ENCODE assay signal across 1 cellular context in the genomic region with DNA sequence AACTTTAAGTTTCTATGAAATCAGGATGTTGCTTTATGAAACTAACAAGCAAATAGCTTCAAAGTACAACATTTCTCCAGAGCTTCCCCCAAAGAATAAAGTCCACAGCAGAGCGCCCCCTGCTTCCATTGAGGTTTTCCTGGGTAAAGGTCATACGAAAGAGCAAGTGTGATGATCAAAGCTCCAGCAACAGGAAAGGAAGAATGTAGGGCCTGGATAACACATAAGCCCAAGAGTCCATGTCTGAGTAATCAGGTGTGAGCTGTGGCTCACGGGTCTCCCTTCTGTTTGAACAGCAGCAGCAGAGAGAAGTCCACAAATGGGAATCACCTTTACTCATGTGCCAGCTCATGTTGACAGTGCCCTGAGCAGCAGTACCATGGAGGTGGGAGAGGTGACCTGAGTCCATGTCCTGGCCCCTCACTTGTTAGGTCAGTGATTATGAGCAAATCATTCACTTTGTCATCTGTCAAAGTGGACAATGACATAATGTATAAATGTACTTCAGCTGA.
TF ChIP-seq lines count a peak whose summit lies in the region.

No MANE protein-coding gene starts in this region.

TF ChIP-seq in HepG2, 621 proteins besides CTCF, POLR2A, EP300 and RAD21 (continued from another document):
- TF ChIP-seq GATAD2A (CRISPR knock-in tag; IDR thresholded peaks at IDR 0.05) (peak; percentile 55; the same call in 1 of the 2 replicates), TCF7 (IDR thresholded peaks at IDR 0.05; ENCODE audit: low read depth) (peak; percentile 87), TRIM24 (CRISPR knock-in tag; IDR thresholded peaks at IDR 0.05) (peak; percentile 66; the same call in 1 of the 2 replicates), GFI1 (CRISPR knock-in tag; IDR thresholded peaks at IDR 0.05; ENCODE audit: borderline replicate concordance) (no peak), TBL1XR1 (IDR thresholded peaks at IDR 0.05; ENCODE audit: borderline replicate concordance, low read length, partially characterized antibody) (peak; percentile 51), ZNF350 (CRISPR knock-in tag; IDR thresholded peaks at IDR 0.05; ENCODE audit: borderline replicate concordance, low read depth) (no peak), HOXD1 (CRISPR knock-in tag; IDR thresholded peaks at IDR 0.05) (0 out of 2 replicates have a peak, but pooled peaks have one; percentile 46), SNAPC2 (CRISPR knock-in tag; IDR thresholded peaks at IDR 0.05) (0 out of 2 replicates have a peak, but pooled peaks have one; percentile 28), RELA (CRISPR knock-in tag; IDR thresholded peaks at IDR 0.05) (no peak), SMC3 (IDR thresholded peaks at IDR 0.05; ENCODE audit: low read length) (peak; percentile 28; the same call in 1 of the 2 replicates), NR2C2 (CRISPR knock-in tag; IDR thresholded peaks at IDR 0.05; ENCODE audit: borderline replicate concordance) (peak; percentile 35; the same call in 1 of the 2 replicates), NFATC3 (CRISPR knock-in tag; IDR thresholded peaks at IDR 0.05) (no peak), ZNF839 (CRISPR knock-in tag; IDR thresholded peaks at IDR 0.05; ENCODE audit: borderline replicate concordance) (no peak), CC2D1A (CRISPR knock-in tag; IDR thresholded peaks at IDR 0.05) (no peak), NR2F6 (IDR thresholded peaks at IDR 0.05) (peak; percentile 76), NR2F6 (CRISPR knock-in tag; IDR thresholded peaks at IDR 0.05) (peak; percentile 75), ZNF605 (CRISPR knock-in tag; IDR thresholded peaks at IDR 0.05) (no peak), FOXC1 (CRISPR knock-in tag; IDR thresholded peaks at IDR 0.05; ENCODE audit: borderline replicate concordance) (no peak), MEIS2 (CRISPR knock-in tag; IDR thresholded peaks at IDR 0.05) (peak; percentile 71; the same call in 1 of the 2 replicates), GLI4 (CRISPR knock-in tag; IDR thresholded peaks at IDR 0.05; ENCODE audit: borderline replicate concordance) (no peak), ISL2 (CRISPR knock-in tag; IDR thresholded peaks at IDR 0.05) (no peak), TBX3 (IDR thresholded peaks at IDR 0.05; ENCODE audit: borderline replicate concordance) (peak; percentile 95), MBD4 (IDR thresholded peaks at IDR 0.05; ENCODE audit: borderline replicate concordance, low read length) (no peak; the same call in 1 of the 2 replicates), KDM5A (IDR thresholded peaks at IDR 0.05; ENCODE audit: borderline replicate concordance, low read length) (no peak), JUN (CRISPR knock-in tag; IDR thresholded peaks at IDR 0.05) (peak; percentile 48; the same call in 1 of the 2 replicates), TAF1 (CRISPR knock-in tag; IDR thresholded peaks at IDR 0.05) (no peak), ZNF768 (CRISPR knock-in tag; IDR thresholded peaks at IDR 0.05) (no peak), FOXK1 (CRISPR knock-in tag; IDR thresholded peaks at IDR 0.05; ENCODE audit: borderline replicate concordance, low read depth) (peak; percentile 69; the same call in 1 of the 2 replicates), SP4 (CRISPR knock-in tag; IDR thresholded peaks at IDR 0.05) (no peak)
- TF ChIP-seq, protein P1, sequence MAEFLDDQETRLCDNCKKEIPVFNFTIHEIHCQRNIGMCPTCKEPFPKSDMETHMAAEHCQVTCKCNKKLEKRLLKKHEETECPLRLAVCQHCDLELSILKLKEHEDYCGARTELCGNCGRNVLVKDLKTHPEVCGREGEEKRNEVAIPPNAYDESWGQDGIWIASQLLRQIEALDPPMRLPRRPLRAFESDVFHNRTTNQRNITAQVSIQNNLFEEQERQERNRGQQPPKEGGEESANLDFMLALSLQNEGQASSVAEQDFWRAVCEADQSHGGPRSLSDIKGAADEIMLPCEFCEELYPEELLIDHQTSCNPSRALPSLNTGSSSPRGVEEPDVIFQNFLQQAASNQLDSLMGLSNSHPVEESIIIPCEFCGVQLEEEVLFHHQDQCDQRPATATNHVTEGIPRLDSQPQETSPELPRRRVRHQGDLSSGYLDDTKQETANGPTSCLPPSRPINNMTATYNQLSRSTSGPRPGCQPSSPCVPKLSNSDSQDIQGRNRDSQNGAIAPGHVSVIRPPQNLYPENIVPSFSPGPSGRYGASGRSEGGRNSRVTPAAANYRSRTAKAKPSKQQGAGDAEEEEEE (CRISPR knock-in tag; IDR thresholded peaks at IDR 0.05; ENCODE audit: borderline replicate concordance), result no peak
- TF ChIP-seq, protein P2, sequence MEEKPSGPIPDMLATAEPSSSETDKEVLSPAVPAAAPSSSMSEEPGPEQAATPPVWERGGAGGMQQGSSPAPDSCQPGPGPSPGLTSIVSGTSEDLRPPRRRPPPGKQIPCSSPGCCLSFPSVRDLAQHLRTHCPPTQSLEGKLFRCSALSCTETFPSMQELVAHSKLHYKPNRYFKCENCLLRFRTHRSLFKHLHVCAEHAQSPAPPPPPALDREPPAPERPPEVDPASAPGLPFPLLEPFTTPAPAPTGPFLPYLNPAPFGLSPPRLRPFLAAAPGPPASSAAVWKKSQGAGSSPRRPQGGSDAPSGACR (CRISPR knock-in tag; IDR thresholded peaks at IDR 0.05), result peak; percentile 74
- TF ChIP-seq, protein P3, sequence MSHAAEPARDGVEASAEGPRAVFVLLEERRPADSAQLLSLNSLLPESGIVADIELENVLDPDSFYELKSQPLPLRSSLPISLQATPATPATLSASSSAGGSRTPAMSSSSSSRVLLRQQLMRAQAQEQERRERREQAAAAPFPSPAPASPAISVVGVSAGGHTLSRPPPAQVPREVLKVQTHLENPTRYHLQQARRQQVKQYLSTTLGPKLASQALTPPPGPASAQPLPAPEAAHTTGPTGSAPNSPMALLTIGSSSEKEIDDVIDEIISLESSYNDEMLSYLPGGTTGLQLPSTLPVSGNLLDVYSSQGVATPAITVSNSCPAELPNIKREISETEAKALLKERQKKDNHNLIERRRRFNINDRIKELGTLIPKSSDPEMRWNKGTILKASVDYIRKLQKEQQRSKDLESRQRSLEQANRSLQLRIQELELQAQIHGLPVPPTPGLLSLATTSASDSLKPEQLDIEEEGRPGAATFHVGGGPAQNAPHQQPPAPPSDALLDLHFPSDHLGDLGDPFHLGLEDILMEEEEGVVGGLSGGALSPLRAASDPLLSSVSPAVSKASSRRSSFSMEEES (CRISPR knock-in tag; IDR thresholded peaks at IDR 0.05), result peak; percentile 75; the same call in 1 of the 2 replicates
- TF ChIP-seq, protein P4, sequence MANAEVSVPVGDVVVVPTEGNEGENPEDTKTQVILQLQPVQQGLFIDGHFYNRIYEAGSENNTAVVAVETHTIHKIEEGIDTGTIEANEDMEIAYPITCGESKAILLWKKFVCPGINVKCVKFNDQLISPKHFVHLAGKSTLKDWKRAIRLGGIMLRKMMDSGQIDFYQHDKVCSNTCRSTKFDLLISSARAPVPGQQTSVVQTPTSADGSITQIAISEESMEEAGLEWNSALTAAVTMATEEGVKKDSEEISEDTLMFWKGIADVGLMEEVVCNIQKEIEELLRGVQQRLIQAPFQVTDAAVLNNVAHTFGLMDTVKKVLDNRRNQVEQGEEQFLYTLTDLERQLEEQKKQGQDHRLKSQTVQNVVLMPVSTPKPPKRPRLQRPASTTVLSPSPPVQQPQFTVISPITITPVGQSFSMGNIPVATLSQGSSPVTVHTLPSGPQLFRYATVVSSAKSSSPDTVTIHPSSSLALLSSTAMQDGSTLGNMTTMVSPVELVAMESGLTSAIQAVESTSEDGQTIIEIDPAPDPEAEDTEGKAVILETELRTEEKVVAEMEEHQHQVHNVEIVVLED (CRISPR knock-in tag; IDR thresholded peaks at IDR 0.05; ENCODE audit: borderline replicate concordance), result no peak
- TF ChIP-seq, protein P5, sequence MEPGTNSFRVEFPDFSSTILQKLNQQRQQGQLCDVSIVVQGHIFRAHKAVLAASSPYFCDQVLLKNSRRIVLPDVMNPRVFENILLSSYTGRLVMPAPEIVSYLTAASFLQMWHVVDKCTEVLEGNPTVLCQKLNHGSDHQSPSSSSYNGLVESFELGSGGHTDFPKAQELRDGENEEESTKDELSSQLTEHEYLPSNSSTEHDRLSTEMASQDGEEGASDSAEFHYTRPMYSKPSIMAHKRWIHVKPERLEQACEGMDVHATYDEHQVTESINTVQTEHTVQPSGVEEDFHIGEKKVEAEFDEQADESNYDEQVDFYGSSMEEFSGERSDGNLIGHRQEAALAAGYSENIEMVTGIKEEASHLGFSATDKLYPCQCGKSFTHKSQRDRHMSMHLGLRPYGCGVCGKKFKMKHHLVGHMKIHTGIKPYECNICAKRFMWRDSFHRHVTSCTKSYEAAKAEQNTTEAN (CRISPR knock-in tag; conservative IDR thresholded peaks at IDR 0.05), result peak; percentile 74; the same call in 1 of the 2 replicates
TF ChIP-seq in HepG2: peak in this region for 140.
